1 cellular context compared by ENCODE assay signal in the genomic region with DNA sequence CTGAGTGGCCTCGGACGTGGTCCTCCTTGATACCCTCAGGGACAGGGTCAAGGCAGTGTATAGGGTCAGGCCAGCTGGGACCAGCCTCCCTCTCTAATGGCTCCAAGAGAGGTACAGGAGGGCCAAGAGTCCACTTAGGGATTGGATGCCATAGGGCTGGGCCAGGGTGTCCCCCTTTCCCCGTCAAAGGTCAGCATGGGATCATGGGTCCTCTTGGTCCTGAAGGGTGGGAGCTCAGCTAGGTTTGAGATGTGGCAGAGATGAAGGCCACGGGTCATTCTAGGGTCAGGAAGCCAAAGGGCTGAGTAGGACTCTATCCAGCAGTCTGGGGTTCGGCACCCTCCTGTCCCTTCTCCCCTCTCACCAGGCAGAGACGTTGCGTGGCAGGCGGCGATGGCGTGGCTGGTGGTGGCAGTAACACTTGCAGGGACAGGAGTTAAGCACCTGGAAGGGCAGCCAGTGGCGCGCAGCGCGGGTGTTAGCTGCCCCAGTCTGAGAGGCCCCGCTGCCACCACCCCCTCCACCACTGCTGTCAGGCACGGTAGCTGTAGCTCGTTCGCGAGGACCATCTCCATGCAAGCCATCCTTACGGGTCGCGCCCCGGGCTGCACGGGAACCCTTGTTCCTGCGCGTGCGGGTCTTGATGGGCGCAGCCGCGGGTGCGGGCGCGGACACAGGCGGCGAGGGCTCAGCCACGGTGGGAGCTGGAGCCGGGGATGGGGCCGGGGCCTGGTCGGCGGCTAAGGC.
TF ChIP-seq lines count a peak whose summit lies in the region.

No MANE protein-coding gene starts in this region.

TF ChIP-seq in A549, 52 proteins besides CTCF, POLR2A, EP300 and RAD21 (continued from another document):
- TF ChIP-seq, protein P1, sequence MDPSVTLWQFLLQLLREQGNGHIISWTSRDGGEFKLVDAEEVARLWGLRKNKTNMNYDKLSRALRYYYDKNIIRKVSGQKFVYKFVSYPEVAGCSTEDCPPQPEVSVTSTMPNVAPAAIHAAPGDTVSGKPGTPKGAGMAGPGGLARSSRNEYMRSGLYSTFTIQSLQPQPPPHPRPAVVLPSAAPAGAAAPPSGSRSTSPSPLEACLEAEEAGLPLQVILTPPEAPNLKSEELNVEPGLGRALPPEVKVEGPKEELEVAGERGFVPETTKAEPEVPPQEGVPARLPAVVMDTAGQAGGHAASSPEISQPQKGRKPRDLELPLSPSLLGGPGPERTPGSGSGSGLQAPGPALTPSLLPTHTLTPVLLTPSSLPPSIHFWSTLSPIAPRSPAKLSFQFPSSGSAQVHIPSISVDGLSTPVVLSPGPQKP (IDR thresholded peaks at IDR 0.05; ENCODE audit: low read depth, low read length), result no peak
- TF ChIP-seq HOXA7 (CRISPR knock-in tag; IDR thresholded peaks at IDR 0.05) (peak; percentile 49; the same call in 1 of the 2 replicates), ZNF302 (CRISPR knock-in tag; IDR thresholded peaks at IDR 0.05) (no peak)
TF ChIP-seq in A549: peak in this region for 2.
